12 cellular contexts compared by ENCODE assay signal in genomic region chr20:44597930-44598329, GRCh38. TPM values are rescaled to one million over a fixed set of nuclear protein-coding genes. Genes with fewer than 3 reads are reported as not detected.
DNase-seq lines count a peak whose midpoint lies in the region; ATAC-seq, FAIRE-seq and TF ChIP-seq lines count a peak whose summit lies in the region.
"Had no signal": no experiment of that assay in that cellular context is flagged by ENCODE, and none has a peak within 500 bp of the region (broad histone marks: within the 10 kb centered on the region; RNA-seq: fewer than 3 reads in every experiment).

No MANE protein-coding gene starts in this region.

- H3K9me3 ChIP-seq in astrocyte (ENCODE audit: insufficient read depth, low read depth, low read length): no peaks in the 10 kb centered on the region
- no peaks in the 10 kb centered on the region for H3K9me3 ChIP-seq in lung (ENCODE audit: control insufficient read depth in 2 of 2, insufficient read depth in 1 of 2, low read length in 1 of 2)
- H3K9me3 ChIP-seq in thymus (ENCODE audit: control insufficient read depth): no peaks in the 10 kb centered on the region
- H3K9me3 ChIP-seq: A549 had no signal

- H3K27ac ChIP-seq in astrocyte (ENCODE audit: low read depth, low read length) (no peak overlapping the region), lung (ENCODE audit: low read depth in 1 of 2, low read length in 1 of 2) (peak overlapping the region; percentile 73 to 89), thymus (ENCODE audit: low read depth) (peak overlapping the region; percentile 5)

- in situ Hi-C loops in GM13976 (cut with MboI; ENCODE audit: low sequenced_read_pairs, unreplicated experiment): no loop called here

- TF ChIP-seq CTCF in astrocyte (IDR thresholded peaks at IDR 0.05; ENCODE audit: insufficient read depth, low read depth, low read length): no peak
- no peak for TF ChIP-seq CTCF in lung (IDR thresholded peaks at IDR 0.05; ENCODE audit: control extremely low read depth, extremely low read depth)
- no peak for TF ChIP-seq CTCF in GM13976 (IDR thresholded peaks at IDR 0.05; ENCODE audit: borderline replicate concordance, control extremely low read depth, extremely low read depth, insufficient read depth, missing control alignments)

- H3K9ac ChIP-seq in astrocyte (ENCODE audit: low read length): no peak overlapping the region

- no peak for ATAC-seq in lung (ENCODE audit: insufficient read depth, low FRiP score)

- H3K27me3 Mint-ChIP-seq in activated CD4-positive, alpha-beta T cell treated with anti-CD3 and anti-CD28 coated beads, Interleukin-2, amount 10 ng/mL, durations not matched to agents 24 days and 14 days: no peaks in the 10 kb centered on the region
- no peaks in the 10 kb centered on the region for H3K27me3 Mint-ChIP-seq in astrocyte (ENCODE audit: low read depth, unreplicated experiment)
- no peaks in the 10 kb centered on the region for H3K27me3 Mint-ChIP-seq in activated CD4-positive, alpha-beta memory T cell treated with anti-CD3 and anti-CD28 coated beads, Interleukin-2, amount 10 ng/mL, durations not matched to agents 7 days and 5 days

- no peaks in the 10 kb centered on the region for H3K27me3 ChIP-seq in astrocyte (ENCODE audit: insufficient read depth, low read length)
- no peaks in the 10 kb centered on the region for H3K27me3 ChIP-seq in lung (ENCODE audit: control insufficient read depth, insufficient read depth)
- H3K27me3 ChIP-seq in thymus (ENCODE audit: control insufficient read depth, insufficient read depth): no peaks in the 10 kb centered on the region

- H3K4me3 ChIP-seq in astrocyte (ENCODE audit: insufficient read depth, low read depth, low read length) (no peak overlapping the region), lung (no peak overlapping the region), thymus (ENCODE audit: low read length) (no peak overlapping the region)
- H3K4me3 ChIP-seq: A549 had no signal

- H3K36me3 Mint-ChIP-seq in activated CD4-positive, alpha-beta T cell treated with anti-CD3 and anti-CD28 coated beads, Interleukin-2, amount 10 ng/mL, durations not matched to agents 24 days and 14 days (ENCODE audit: low read depth): no peaks in the 10 kb centered on the region
- H3K36me3 Mint-ChIP-seq in astrocyte (ENCODE audit: low read depth, unreplicated experiment): peaks cover 3% of the 10 kb centered on the region
- H3K36me3 Mint-ChIP-seq in activated CD4-positive, alpha-beta memory T cell treated with anti-CD3 and anti-CD28 coated beads, Interleukin-2, amount 10 ng/mL, durations not matched to agents 7 days and 5 days (ENCODE audit: low read depth): no peaks in the 10 kb centered on the region

- no peaks in the 10 kb centered on the region for H3K79me2 ChIP-seq in astrocyte (ENCODE audit: insufficient read depth, low read length)

- H3K9me3 Mint-ChIP-seq in activated CD4-positive, alpha-beta T cell treated with anti-CD3 and anti-CD28 coated beads, Interleukin-2, amount 10 ng/mL, durations not matched to agents 24 days and 14 days: no peaks in the 10 kb centered on the region
- H3K9me3 Mint-ChIP-seq in astrocyte (ENCODE audit: unreplicated experiment): no peaks in the 10 kb centered on the region
- no peaks in the 10 kb centered on the region for H3K9me3 Mint-ChIP-seq in activated CD4-positive, alpha-beta memory T cell treated with anti-CD3 and anti-CD28 coated beads, Interleukin-2, amount 10 ng/mL, durations not matched to agents 7 days and 5 days

- POLR2A ChIA-PET in activated CD4-positive, alpha-beta memory T cell treated with anti-CD3 and anti-CD28 coated beads, Interleukin-2, amount 10 ng/mL, durations not matched to agents 7 days and 5 days (lab: Charles Lee): interaction anchor here (1.3 to 1.5 kb wide), 2 partner anchors 12 to 53 kb away, joined by 3 read pairs; no protein-coding TSS in a partner anchor

- no peak overlapping the region for H3K4me3 Mint-ChIP-seq in activated CD4-positive, alpha-beta T cell treated with anti-CD3 and anti-CD28 coated beads, Interleukin-2, amount 10 ng/mL, durations not matched to agents 24 days and 14 days
- H3K4me3 Mint-ChIP-seq in astrocyte (ENCODE audit: unreplicated experiment): no peak overlapping the region
- no peak overlapping the region for H3K4me3 Mint-ChIP-seq in activated CD4-positive, alpha-beta memory T cell treated with anti-CD3 and anti-CD28 coated beads, Interleukin-2, amount 10 ng/mL, durations not matched to agents 7 days and 5 days

- H3K4me1 Mint-ChIP-seq in activated CD4-positive, alpha-beta T cell treated with anti-CD3 and anti-CD28 coated beads, Interleukin-2, amount 10 ng/mL, durations not matched to agents 24 days and 14 days: peaks cover 24% of the 10 kb centered on the region
- H3K4me1 Mint-ChIP-seq in astrocyte (ENCODE audit: low read depth, unreplicated experiment): peaks cover 30% of the 10 kb centered on the region
- H3K4me1 Mint-ChIP-seq in activated CD4-positive, alpha-beta memory T cell treated with anti-CD3 and anti-CD28 coated beads, Interleukin-2, amount 10 ng/mL, durations not matched to agents 7 days and 5 days: peaks cover 13% of the 10 kb centered on the region

- no peak overlapping the region for H3K4me2 ChIP-seq in astrocyte (ENCODE audit: low read length)
- H3K4me2 ChIP-seq: A549 had no signal

- no peaks in the 10 kb centered on the region for H4K20me1 ChIP-seq in astrocyte (ENCODE audit: insufficient read depth, low read length)

- WGBS in lung, 2 donors: 18 to 43% methylated on average over 4 of the region's 4 CpGs
- 89% methylated on average over 4 of the region's 4 CpGs for WGBS in thymus

- CTCF ChIA-PET in activated CD4-positive, alpha-beta memory T cell treated with anti-CD3 and anti-CD28 coated beads, Interleukin-2, amount 10 ng/mL, durations not matched to agents 7 days and 5 days (lab: Charles Lee): interaction anchor here (0.8 to 2.4 kb wide), 5 partner anchors 11 to 213 kb away, joined by 3 to 11 read pairs (median 3); partner anchors contain the start of gene TTPAL

- H3K4me1 ChIP-seq in astrocyte (ENCODE audit: insufficient read depth, low read length) (peaks cover 21% of the 10 kb centered on the region), lung (ENCODE audit: control insufficient read depth in 2 of 2, insufficient read depth in 2 of 2, low read length in 2 of 2) (peaks cover 44 to 68% of the 10 kb centered on the region in 2 donors), thymus (ENCODE audit: control insufficient read depth, insufficient read depth, low read length) (peaks cover 8% of the 10 kb centered on the region)

- intact Hi-C loops in activated CD4-positive, alpha-beta T cell treated with anti-CD3 and anti-CD28 coated beads, Interleukin-2, amount 10 ng/mL, durations not matched to agents 24 days and 14 days (cut with micrococcal nuclease): loop anchor here (10.0 kb wide), 1 partner anchor 53 kb away; no protein-coding TSS in a partner anchor

- H3K36me3 ChIP-seq in astrocyte (ENCODE audit: insufficient read depth, low read length): no peaks in the 10 kb centered on the region
- no peaks in the 10 kb centered on the region for H3K36me3 ChIP-seq in lung (ENCODE audit: control insufficient read depth in 2 of 2, insufficient read depth in 2 of 2, low read length in 2 of 2)
- H3K36me3 ChIP-seq in thymus (ENCODE audit: control insufficient read depth, insufficient read depth): no peaks in the 10 kb centered on the region

- FAIRE-seq in astrocyte (lab: Jason Lieb, UNC): no peak
- FAIRE-seq: A549 had no signal

- H3K27ac Mint-ChIP-seq in activated CD4-positive, alpha-beta T cell treated with anti-CD3 and anti-CD28 coated beads, Interleukin-2, amount 10 ng/mL, durations not matched to agents 24 days and 14 days: peak overlapping the region; percentile 85
- H3K27ac Mint-ChIP-seq in astrocyte (ENCODE audit: unreplicated experiment): peak overlapping the region; percentile 47
- no peak overlapping the region for H3K27ac Mint-ChIP-seq in activated CD4-positive, alpha-beta memory T cell treated with anti-CD3 and anti-CD28 coated beads, Interleukin-2, amount 10 ng/mL, durations not matched to agents 7 days and 5 days

- no peak for DNase-seq in activated CD4-positive, alpha-beta T cell treated with anti-CD3 and anti-CD28 coated beads, Interleukin-2, amount 10 ng/mL, durations not matched to agents 24 days and 14 days
- no peak for DNase-seq in activated CD4-positive, alpha-beta T cell treated with anti-CD3 and anti-CD28 coated beads for 48 hours
- DNase-seq in astrocyte (ENCODE audit: low read depth) (peak; percentile 8), lung (ENCODE audit: low spot score) (no peak), GM13976 (ENCODE audit: low spot score) (no peak), SKM-1 treated with dmso at 0.1 percent for 144 hours (lab: John Stamatoyannopoulos, UW; ENCODE audit: unreplicated experiment) (no peak)
- DNase-seq in activated CD4-positive, alpha-beta memory T cell treated with anti-CD3 and anti-CD28 coated beads, Interleukin-2, amount 10 ng/mL, durations not matched to agents 7 days and 5 days: no peak
- DNase-seq: activated T-cell treated with anti-CD3 and anti-CD28 coated beads, Interleukin-2, amount 50 U/mL, for 1 hour; NCI-H1436 treated with DMSO at 0.1 percent for 48 hours; SIG-M5 had no signal

- H2AFZ ChIP-seq in astrocyte (ENCODE audit: low read depth, low read length): no peak overlapping the region

RNA-seq across cellular contexts. Expression of gene PKIG, which starts 15.6 kb away (rescaled TPM):
- 1.2 and 1.7 TPM in 2 replicates for total RNA-seq in activated CD4-positive, alpha-beta T cell treated with anti-CD3 and anti-CD28 coated beads, Interleukin-2, amount 10 ng/mL, durations not matched to agents 24 days and 14 days
- total RNA-seq in astrocyte: 27.8 and 30.1 TPM in 2 replicates
- 10 to 100 TPM; 45.7 to 62.7 TPM for total RNA-seq in lung
- 10 to 100 TPM; 63.2 to 67.8 TPM for polyA plus RNA-seq in lung
- polyA plus RNA-seq in thymus: 41.7 TPM
- 1 to 10 TPM; 1.1 to 1.6 TPM for total RNA-seq in activated CD4-positive, alpha-beta memory T cell treated with anti-CD3 and anti-CD28 coated beads, Interleukin-2, amount 10 ng/mL, durations not matched to agents 7 days and 5 days

RNA-seq across cellular contexts. Expression of gene ADA, which starts 53.6 kb away (rescaled TPM):
- 43.7 and 44.5 TPM in 2 replicates for total RNA-seq in activated CD4-positive, alpha-beta T cell treated with anti-CD3 and anti-CD28 coated beads, Interleukin-2, amount 10 ng/mL, durations not matched to agents 24 days and 14 days
- total RNA-seq in astrocyte (67.5 and 68.5 TPM in 2 replicates), lung (1 to 10 TPM; 6.2 to 9.8 TPM)
- polyA plus RNA-seq in lung (10 to 100 TPM in 1 of 2 donors, 1 to 10 TPM in 1; 4.2 to 55.2 TPM), thymus (61.1 TPM)
- total RNA-seq in activated CD4-positive, alpha-beta memory T cell treated with anti-CD3 and anti-CD28 coated beads, Interleukin-2, amount 10 ng/mL, durations not matched to agents 7 days and 5 days: 10 to 100 TPM; 79.0 to 79.7 TPM

Comparison
In these comparisons a context has a peak if more than half of its experiments do, and no peak if none do; other contexts are left out.
1. RNA of gene PKIG, which starts 15.6 kb away (total RNA-seq): 45.7 to 62.7 TPM in lung and 27.8 to 30.1 TPM in astrocyte; 1.2 to 1.7 TPM in activated CD4-positive, alpha-beta T cell treated with anti-CD3 and anti-CD28 coated beads, Interleukin-2, amount 10 ng/mL, durations not matched to agents 24 days and 14 days and 1.1 to 1.6 TPM in activated CD4-positive, alpha-beta memory T cell treated with anti-CD3 and anti-CD28 coated beads, Interleukin-2, amount 10 ng/mL, durations not matched to agents 7 days and 5 days; every median in the first group is over 10 times any median in the second.